In the genomic region with DNA sequence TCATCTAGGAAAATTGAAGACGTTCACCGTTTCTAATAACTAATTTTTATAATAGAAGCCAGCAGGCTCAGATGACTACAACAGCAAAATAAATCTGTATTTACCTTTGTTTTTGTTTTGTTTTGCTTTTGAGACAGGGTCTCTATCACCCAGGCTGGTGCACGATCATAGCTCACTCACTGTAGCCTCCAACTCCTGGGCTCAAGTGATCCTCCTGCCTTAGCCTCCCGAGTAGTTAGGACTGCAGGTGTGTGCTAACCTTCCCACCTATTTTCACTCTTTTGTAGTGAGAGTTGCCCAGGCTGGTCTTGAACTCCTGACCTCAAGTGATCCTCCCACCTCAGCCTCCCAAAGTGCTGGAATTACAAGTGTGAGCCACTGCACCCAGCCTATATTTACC, we compare ENCODE assay signal across 12 cellular contexts. TPM values are rescaled to one million over a fixed set of nuclear protein-coding genes. Genes with fewer than 3 reads are reported as not detected.
"Had no signal": no experiment of that assay in that cellular context is flagged by ENCODE, and none has a peak within 500 bp of the region (broad histone marks: within the 10 kb centered on the region; RNA-seq: fewer than 3 reads in every experiment).

No MANE protein-coding gene starts in this region.

RNA-seq across cellular contexts. Expression of gene RAET1E, which starts 43.9 kb away (rescaled TPM):
- total RNA-seq: activated CD4-positive, alpha-beta memory T cell treated with anti-CD3 and anti-CD28 coated beads for 36 hours; activated CD4-positive, alpha-beta T cell treated with anti-CD3 and anti-CD28 coated beads, Interleukin-2, amount 10 ng/mL, durations not matched to agents 24 days and 14 days; activated CD8-positive, alpha-beta memory T cell treated with anti-CD3 and anti-CD28 coated beads for 36 hours; activated naive CD4-positive, alpha-beta T cell treated with anti-CD3 and anti-CD28 coated beads for 36 hours; activated naive CD8-positive, alpha-beta T cell treated with anti-CD3 and anti-CD28 coated beads for 36 hours; activated T-helper 1 cell treated with anti-CD3 and anti-CD28 coated beads, Interleukin-12 subunit alpha, Interleukin-12 subunit beta, Interleukin-2, Interleukin-4 antibody, amounts not matched to agents 30 ng/mL and 10 ng/mL and 1 ng/mL, durations not matched to agents 14 hours and 24 hours and 36 hours; fibroblast of villous mesenchyme; kidney epithelial cell; natural killer cell treated with Interleukin-12 subunit alpha and Interleukin-12 subunit beta and Interleukin-15 and Interleukin-18, amount 100 ng/mL, for 72 hours; renal cortical epithelial cell; right lobe of liver had no signal
- polyA plus RNA-seq: immature natural killer cell had no signal
